Comparison of ENCODE assay signal across 1 cellular context in the genomic region with DNA sequence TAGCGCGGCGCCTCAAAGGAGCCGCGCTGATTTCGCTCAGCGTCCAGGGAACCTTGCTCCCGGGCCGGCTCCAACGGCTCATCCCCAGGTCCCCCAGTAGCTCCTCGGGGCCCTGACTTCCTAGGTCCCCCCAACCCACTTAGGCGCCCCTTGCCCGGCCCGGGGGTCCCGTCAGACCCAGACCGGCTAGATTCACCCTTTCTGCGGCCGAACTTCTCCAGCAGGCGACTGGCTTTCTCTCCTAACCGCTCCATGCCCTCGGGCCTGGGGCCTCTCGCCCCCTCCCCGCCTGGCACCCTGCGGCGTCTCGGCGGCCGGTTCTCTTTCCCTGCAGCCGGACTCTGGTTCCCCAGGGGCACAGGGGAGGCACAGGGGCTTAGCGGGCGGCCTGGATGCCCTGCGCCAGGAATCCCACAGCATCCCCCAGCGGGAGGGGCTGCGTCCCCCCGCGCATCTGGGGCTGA.
TF ChIP-seq lines count a peak whose summit lies in the region.

No MANE protein-coding gene starts in this region.

TF ChIP-seq in HepG2, 621 proteins besides CTCF, POLR2A, EP300 and RAD21 (continues in another document):
- TF ChIP-seq TEAD3 (CRISPR knock-in tag; optimal IDR thresholded peaks at IDR 0.05; ENCODE audit: borderline replicate concordance) (no peak), ARNT2 (CRISPR knock-in tag; IDR thresholded peaks at IDR 0.05; ENCODE audit: low read depth) (peak; percentile 1; the same call in 1 of the 2 replicates), HNRNPK (IDR thresholded peaks at IDR 0.05; ENCODE audit: low read depth, low read length, poor library complexity, severe bottlenecking) (peak; percentile 23), TAF15 (IDR thresholded peaks at IDR 0.05; ENCODE audit: low read depth, low read length, poor library complexity, severe bottlenecking) (peak; percentile 55), SMAD3 (CRISPR knock-in tag; IDR thresholded peaks at IDR 0.05) (peak; percentile 17; the same call in 1 of the 2 replicates), THAP11 (CRISPR knock-in tag; IDR thresholded peaks at IDR 0.05) (no peak), MYNN (CRISPR knock-in tag; IDR thresholded peaks at IDR 0.05; ENCODE audit: low read depth) (0 out of 2 replicates have a peak, but pooled peaks have one; percentile 11), WIZ (CRISPR knock-in tag; IDR thresholded peaks at IDR 0.05) (no peak), ZNF337 (CRISPR knock-in tag; IDR thresholded peaks at IDR 0.05; ENCODE audit: borderline replicate concordance, low read depth) (0 out of 2 replicates have a peak, but pooled peaks have one; percentile 21), ZNF546 (CRISPR knock-in tag; conservative IDR thresholded peaks at IDR 0.05) (peak; percentile 63; the same call in 1 of the 2 replicates), ZNF761 (CRISPR knock-in tag; conservative IDR thresholded peaks at IDR 0.05) (0 out of 2 replicates have a peak, but pooled peaks have one; percentile 5), ZNF556 (CRISPR knock-in tag; IDR thresholded peaks at IDR 0.05; ENCODE audit: borderline replicate concordance) (no peak), RELA (CRISPR knock-in tag; IDR thresholded peaks at IDR 0.05) (peak; percentile 78), SATB2 (CRISPR knock-in tag; IDR thresholded peaks at IDR 0.05) (no peak), PTBP1 (IDR thresholded peaks at IDR 0.05; ENCODE audit: low read depth, low read length, poor library complexity, severe bottlenecking) (peak; percentile 58), PAX8 (CRISPR knock-in tag; IDR thresholded peaks at IDR 0.05; ENCODE audit: borderline replicate concordance) (peak; percentile 91; the same call in 1 of the 2 replicates), ZNF780A (CRISPR knock-in tag; IDR thresholded peaks at IDR 0.05) (no peak), AGO2 (optimal IDR thresholded peaks at IDR 0.05; ENCODE audit: low read depth, low read length) (peak; percentile 75), DPF2 (CRISPR knock-in tag; IDR thresholded peaks at IDR 0.05; ENCODE audit: borderline replicate concordance, low read depth) (no peak), ZGPAT (CRISPR knock-in tag; IDR thresholded peaks at IDR 0.05) (0 out of 2 replicates have a peak, but pooled peaks have one; percentile 25), ATAD3A (CRISPR knock-in tag; IDR thresholded peaks at IDR 0.05) (peak; percentile 88; the same call in 1 of the 2 replicates), YEATS4 (CRISPR knock-in tag; IDR thresholded peaks at IDR 0.05; ENCODE audit: borderline replicate concordance) (no peak), KLF11 (CRISPR knock-in tag; IDR thresholded peaks at IDR 0.05) (peak; percentile 64; the same call in 1 of the 2 replicates), ZNF451 (CRISPR knock-in tag; IDR thresholded peaks at IDR 0.05) (0 out of 2 replicates have a peak, but pooled peaks have one; percentile 14), PHF8 (CRISPR knock-in tag; IDR thresholded peaks at IDR 0.05) (peak; percentile 58; the same call in 1 of the 2 replicates), FOXA1 (IDR thresholded peaks at IDR 0.05) (no peak), FOXA1 (CRISPR knock-in tag; IDR thresholded peaks at IDR 0.05) (0 out of 2 replicates have a peak, but pooled peaks have one; percentile 25), ZZZ3 (CRISPR knock-in tag; IDR thresholded peaks at IDR 0.05; ENCODE audit: borderline replicate concordance) (0 out of 2 replicates have a peak, but pooled peaks have one; percentile 3), SP140L (CRISPR knock-in tag; IDR thresholded peaks at IDR 0.05; ENCODE audit: borderline replicate concordance) (0 out of 2 replicates have a peak, but pooled peaks have one; percentile 24), ZFX (CRISPR knock-in tag; IDR thresholded peaks at IDR 0.05; ENCODE audit: low read depth) (peak; percentile 56; the same call in 1 of the 2 replicates), ELF4 (CRISPR knock-in tag; IDR thresholded peaks at IDR 0.05; ENCODE audit: borderline replicate concordance) (no peak), GPN1 (CRISPR knock-in tag; IDR thresholded peaks at IDR 0.05; ENCODE audit: borderline replicate concordance) (peak; percentile 74; the same call in 1 of the 2 replicates), ZKSCAN5 (CRISPR knock-in tag; IDR thresholded peaks at IDR 0.05) (0 out of 2 replicates have a peak, but pooled peaks have one; percentile 23), NR3C1 (CRISPR knock-in tag; IDR thresholded peaks at IDR 0.05) (0 out of 2 replicates have a peak, but pooled peaks have one; percentile 86), ZSCAN22 (CRISPR knock-in tag; IDR thresholded peaks at IDR 0.05) (peak; percentile 75; the same call in 1 of the 2 replicates), HNRNPL (IDR thresholded peaks at IDR 0.05; ENCODE audit: low read depth, low read length) (peak; percentile 27), RBFOX2 (IDR thresholded peaks at IDR 0.05; ENCODE audit: low read depth, low read length) (peak; percentile 84), ZBTB44 (CRISPR knock-in tag; IDR thresholded peaks at IDR 0.05) (peak; percentile 35), ZNF44 (CRISPR knock-in tag; IDR thresholded peaks at IDR 0.05) (no peak), ATRX (CRISPR knock-in tag; IDR thresholded peaks at IDR 0.05; ENCODE audit: borderline replicate concordance) (0 out of 2 replicates have a peak, but pooled peaks have one; percentile 81), ZNF674 (CRISPR knock-in tag; IDR thresholded peaks at IDR 0.05; ENCODE audit: low read depth) (no peak), ATF7-NPFF (CRISPR knock-in tag; IDR thresholded peaks at IDR 0.05; ENCODE audit: low read depth) (0 out of 2 replicates have a peak, but pooled peaks have one; percentile 11), ADNP (CRISPR knock-in tag; IDR thresholded peaks at IDR 0.05) (no peak)
- TF ChIP-seq, protein P1, sequence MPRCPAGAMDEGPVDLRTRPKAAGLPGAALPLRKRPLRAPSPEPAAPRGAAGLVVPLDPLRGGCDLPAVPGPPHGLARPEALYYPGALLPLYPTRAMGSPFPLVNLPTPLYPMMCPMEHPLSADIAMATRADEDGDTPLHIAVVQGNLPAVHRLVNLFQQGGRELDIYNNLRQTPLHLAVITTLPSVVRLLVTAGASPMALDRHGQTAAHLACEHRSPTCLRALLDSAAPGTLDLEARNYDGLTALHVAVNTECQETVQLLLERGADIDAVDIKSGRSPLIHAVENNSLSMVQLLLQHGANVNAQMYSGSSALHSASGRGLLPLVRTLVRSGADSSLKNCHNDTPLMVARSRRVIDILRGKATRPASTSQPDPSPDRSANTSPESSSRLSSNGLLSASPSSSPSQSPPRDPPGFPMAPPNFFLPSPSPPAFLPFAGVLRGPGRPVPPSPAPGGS (CRISPR knock-in tag; IDR thresholded peaks at IDR 0.05) = peak; percentile 7; the same call in 1 of the 2 replicates
- TF ChIP-seq, protein P2, sequence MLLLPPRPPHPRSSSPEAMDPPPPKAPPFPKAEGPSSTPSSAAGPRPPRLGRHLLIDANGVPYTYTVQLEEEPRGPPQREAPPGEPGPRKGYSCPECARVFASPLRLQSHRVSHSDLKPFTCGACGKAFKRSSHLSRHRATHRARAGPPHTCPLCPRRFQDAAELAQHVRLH (CRISPR knock-in tag; IDR thresholded peaks at IDR 0.05; ENCODE audit: borderline replicate concordance, low read depth) = no peak; the same call in 1 of the 2 replicates
- TF ChIP-seq, protein P3, sequence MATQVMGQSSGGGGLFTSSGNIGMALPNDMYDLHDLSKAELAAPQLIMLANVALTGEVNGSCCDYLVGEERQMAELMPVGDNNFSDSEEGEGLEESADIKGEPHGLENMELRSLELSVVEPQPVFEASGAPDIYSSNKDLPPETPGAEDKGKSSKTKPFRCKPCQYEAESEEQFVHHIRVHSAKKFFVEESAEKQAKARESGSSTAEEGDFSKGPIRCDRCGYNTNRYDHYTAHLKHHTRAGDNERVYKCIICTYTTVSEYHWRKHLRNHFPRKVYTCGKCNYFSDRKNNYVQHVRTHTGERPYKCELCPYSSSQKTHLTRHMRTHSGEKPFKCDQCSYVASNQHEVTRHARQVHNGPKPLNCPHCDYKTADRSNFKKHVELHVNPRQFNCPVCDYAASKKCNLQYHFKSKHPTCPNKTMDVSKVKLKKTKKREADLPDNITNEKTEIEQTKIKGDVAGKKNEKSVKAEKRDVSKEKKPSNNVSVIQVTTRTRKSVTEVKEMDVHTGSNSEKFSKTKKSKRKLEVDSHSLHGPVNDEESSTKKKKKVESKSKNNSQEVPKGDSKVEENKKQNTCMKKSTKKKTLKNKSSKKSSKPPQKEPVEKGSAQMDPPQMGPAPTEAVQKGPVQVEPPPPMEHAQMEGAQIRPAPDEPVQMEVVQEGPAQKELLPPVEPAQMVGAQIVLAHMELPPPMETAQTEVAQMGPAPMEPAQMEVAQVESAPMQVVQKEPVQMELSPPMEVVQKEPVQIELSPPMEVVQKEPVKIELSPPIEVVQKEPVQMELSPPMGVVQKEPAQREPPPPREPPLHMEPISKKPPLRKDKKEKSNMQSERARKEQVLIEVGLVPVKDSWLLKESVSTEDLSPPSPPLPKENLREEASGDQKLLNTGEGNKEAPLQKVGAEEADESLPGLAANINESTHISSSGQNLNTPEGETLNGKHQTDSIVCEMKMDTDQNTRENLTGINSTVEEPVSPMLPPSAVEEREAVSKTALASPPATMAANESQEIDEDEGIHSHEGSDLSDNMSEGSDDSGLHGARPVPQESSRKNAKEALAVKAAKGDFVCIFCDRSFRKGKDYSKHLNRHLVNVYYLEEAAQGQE (IDR thresholded peaks at IDR 0.05; ENCODE audit: borderline replicate concordance in 1 of 2, low read depth in 1 of 2, low read length in 2 of 2) = 0 out of 4 replicates have a peak, but pooled peaks of 1 of the 2 experiments have one; percentile 7
- TF ChIP-seq, protein P4, sequence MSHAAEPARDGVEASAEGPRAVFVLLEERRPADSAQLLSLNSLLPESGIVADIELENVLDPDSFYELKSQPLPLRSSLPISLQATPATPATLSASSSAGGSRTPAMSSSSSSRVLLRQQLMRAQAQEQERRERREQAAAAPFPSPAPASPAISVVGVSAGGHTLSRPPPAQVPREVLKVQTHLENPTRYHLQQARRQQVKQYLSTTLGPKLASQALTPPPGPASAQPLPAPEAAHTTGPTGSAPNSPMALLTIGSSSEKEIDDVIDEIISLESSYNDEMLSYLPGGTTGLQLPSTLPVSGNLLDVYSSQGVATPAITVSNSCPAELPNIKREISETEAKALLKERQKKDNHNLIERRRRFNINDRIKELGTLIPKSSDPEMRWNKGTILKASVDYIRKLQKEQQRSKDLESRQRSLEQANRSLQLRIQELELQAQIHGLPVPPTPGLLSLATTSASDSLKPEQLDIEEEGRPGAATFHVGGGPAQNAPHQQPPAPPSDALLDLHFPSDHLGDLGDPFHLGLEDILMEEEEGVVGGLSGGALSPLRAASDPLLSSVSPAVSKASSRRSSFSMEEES (CRISPR knock-in tag; IDR thresholded peaks at IDR 0.05) = no peak
- TF ChIP-seq, protein P5, sequence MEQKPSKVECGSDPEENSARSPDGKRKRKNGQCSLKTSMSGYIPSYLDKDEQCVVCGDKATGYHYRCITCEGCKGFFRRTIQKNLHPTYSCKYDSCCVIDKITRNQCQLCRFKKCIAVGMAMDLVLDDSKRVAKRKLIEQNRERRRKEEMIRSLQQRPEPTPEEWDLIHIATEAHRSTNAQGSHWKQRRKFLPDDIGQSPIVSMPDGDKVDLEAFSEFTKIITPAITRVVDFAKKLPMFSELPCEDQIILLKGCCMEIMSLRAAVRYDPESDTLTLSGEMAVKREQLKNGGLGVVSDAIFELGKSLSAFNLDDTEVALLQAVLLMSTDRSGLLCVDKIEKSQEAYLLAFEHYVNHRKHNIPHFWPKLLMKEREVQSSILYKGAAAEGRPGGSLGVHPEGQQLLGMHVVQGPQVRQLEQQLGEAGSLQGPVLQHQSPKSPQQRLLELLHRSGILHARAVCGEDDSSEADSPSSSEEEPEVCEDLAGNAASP (CRISPR knock-in tag; IDR thresholded peaks at IDR 0.05; ENCODE audit: borderline replicate concordance) = 0 out of 2 replicates have a peak, but pooled peaks have one; percentile 37
- TF ChIP-seq, protein P6, sequence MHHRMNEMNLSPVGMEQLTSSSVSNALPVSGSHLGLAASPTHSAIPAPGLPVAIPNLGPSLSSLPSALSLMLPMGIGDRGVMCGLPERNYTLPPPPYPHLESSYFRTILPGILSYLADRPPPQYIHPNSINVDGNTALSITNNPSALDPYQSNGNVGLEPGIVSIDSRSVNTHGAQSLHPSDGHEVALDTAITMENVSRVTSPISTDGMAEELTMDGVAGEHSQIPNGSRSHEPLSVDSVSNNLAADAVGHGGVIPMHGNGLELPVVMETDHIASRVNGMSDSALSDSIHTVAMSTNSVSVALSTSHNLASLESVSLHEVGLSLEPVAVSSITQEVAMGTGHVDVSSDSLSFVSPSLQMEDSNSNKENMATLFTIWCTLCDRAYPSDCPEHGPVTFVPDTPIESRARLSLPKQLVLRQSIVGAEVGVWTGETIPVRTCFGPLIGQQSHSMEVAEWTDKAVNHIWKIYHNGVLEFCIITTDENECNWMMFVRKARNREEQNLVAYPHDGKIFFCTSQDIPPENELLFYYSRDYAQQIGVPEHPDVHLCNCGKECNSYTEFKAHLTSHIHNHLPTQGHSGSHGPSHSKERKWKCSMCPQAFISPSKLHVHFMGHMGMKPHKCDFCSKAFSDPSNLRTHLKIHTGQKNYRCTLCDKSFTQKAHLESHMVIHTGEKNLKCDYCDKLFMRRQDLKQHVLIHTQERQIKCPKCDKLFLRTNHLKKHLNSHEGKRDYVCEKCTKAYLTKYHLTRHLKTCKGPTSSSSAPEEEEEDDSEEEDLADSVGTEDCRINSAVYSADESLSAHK (CRISPR knock-in tag; IDR thresholded peaks at IDR 0.05; ENCODE audit: borderline replicate concordance) = 0 out of 2 replicates have a peak, but pooled peaks have one; percentile 7
